Comparison of ENCODE assay signal across 18 cellular contexts in genomic region chr1:155269381-155269780, GRCh38. TPM values are rescaled to one million over a fixed set of nuclear protein-coding genes. Genes with fewer than 3 reads are reported as not detected.
DNase-seq lines count a peak whose midpoint lies in the region; TF ChIP-seq lines count a peak whose summit lies in the region.
"Had no signal": no experiment of that assay in that cellular context is flagged by ENCODE, and none has a peak within 500 bp of the region (broad histone marks: within the 10 kb centered on the region; RNA-seq: fewer than 3 reads in every experiment).

No MANE protein-coding gene starts in this region.

- peak overlapping the region; percentile 8 for H3K27ac Mint-ChIP-seq in activated T-cell treated with anti-CD3 and anti-CD28 coated beads, Interleukin-2, amount 50 U/mL, for 24 hours
- peak overlapping the region; percentile 34 for H3K27ac Mint-ChIP-seq in glutamatergic neuron (ENCODE audit: unreplicated experiment)
- H3K27ac Mint-ChIP-seq: CD4-positive, alpha-beta T cell; GM23338 had no signal

- no peak for TF ChIP-seq POLR2A in spleen (IDR thresholded peaks at IDR 0.05)
- TF ChIP-seq POLR2A in erythroblast (IDR thresholded peaks at IDR 0.05; ENCODE audit: low read length), result no peak

- H3K9me3 Mint-ChIP-seq in activated T-cell treated with anti-CD3 and anti-CD28 coated beads, Interleukin-2, amount 50 U/mL, for 24 hours, result no peaks in the 10 kb centered on the region
- peaks cover 9% of the 10 kb centered on the region for H3K9me3 Mint-ChIP-seq in glutamatergic neuron (ENCODE audit: unreplicated experiment)
- H3K9me3 Mint-ChIP-seq: CD4-positive, alpha-beta T cell; GM23338 had no signal

- H3K4me1 ChIP-seq in adipocyte (ENCODE audit: control insufficient read depth, insufficient read depth, low read length) (peaks cover 14% of the 10 kb centered on the region), spleen (peaks cover 11 to 37% (median 31%) of the 10 kb centered on the region in 6 donors)

- peaks cover 28% of the 10 kb centered on the region for H3K4me1 Mint-ChIP-seq in activated T-cell treated with anti-CD3 and anti-CD28 coated beads, Interleukin-2, amount 50 U/mL, for 24 hours (ENCODE audit: low read depth)
- peaks cover 11% of the 10 kb centered on the region for H3K4me1 Mint-ChIP-seq in glutamatergic neuron (ENCODE audit: low read depth, unreplicated experiment)

- peak overlapping the region; percentile 34 for H3K9ac ChIP-seq in adipocyte (ENCODE audit: low read length)

- H3K27me3 ChIP-seq in adipocyte (replicated peaks; ENCODE audit: control insufficient read depth, insufficient read depth, low read length), result no peaks in the 10 kb centered on the region
- no peaks in the 10 kb centered on the region for H3K27me3 ChIP-seq in spleen (replicated peaks in 1 of 7)

- H3K27me3 Mint-ChIP-seq in activated T-cell treated with anti-CD3 and anti-CD28 coated beads, Interleukin-2, amount 50 U/mL, for 24 hours, result no peaks in the 10 kb centered on the region
- peaks cover 8% of the 10 kb centered on the region for H3K27me3 Mint-ChIP-seq in glutamatergic neuron (ENCODE audit: unreplicated experiment)
- H3K27me3 Mint-ChIP-seq: CD4-positive, alpha-beta T cell had no signal

- 93 to 98% (median 95%) methylated on average over 21 of the region's 21 CpGs for WGBS in spleen, 5 donors

- H3K36me3 Mint-ChIP-seq in activated T-cell treated with anti-CD3 and anti-CD28 coated beads, Interleukin-2, amount 50 U/mL, for 24 hours (ENCODE audit: low read depth), result peaks cover 82% of the 10 kb centered on the region
- no peaks in the 10 kb centered on the region for H3K36me3 Mint-ChIP-seq in glutamatergic neuron (ENCODE audit: unreplicated experiment)

- H3K4me3 Mint-ChIP-seq in activated T-cell treated with anti-CD3 and anti-CD28 coated beads, Interleukin-2, amount 50 U/mL, for 24 hours, result no peak overlapping the region
- H3K4me3 Mint-ChIP-seq in glutamatergic neuron (ENCODE audit: unreplicated experiment), result no peak overlapping the region
- H3K4me3 Mint-ChIP-seq: CD4-positive, alpha-beta T cell; GM23338 had no signal

- H3K9me3 ChIP-seq in adipocyte (ENCODE audit: control insufficient read depth, low read length) (no peaks in the 10 kb centered on the region), spleen (no peaks in the 10 kb centered on the region)
- H3K9me3 ChIP-seq: A549, Caco-2 had no signal

- TF ChIP-seq CTCF in glutamatergic neuron (IDR thresholded peaks at IDR 0.05; ENCODE audit: partially characterized antibody, unreplicated experiment), result no peak
- no peak for TF ChIP-seq CTCF in spleen (IDR thresholded peaks at IDR 0.05 in 8 of 11, conservative IDR thresholded peaks at IDR 0.05 in 3 of 11)

- no peak for DNase-seq in activated T-cell treated with anti-CD3 and anti-CD28 coated beads, Interleukin-2, amount 50 U/mL, for 24 hours
- DNase-seq in activated T-cell treated with anti-CD3 and anti-CD28 coated beads for 4 hours (no peak), adipocyte (ENCODE audit: low read depth) (no peak), glutamatergic neuron (no peak), spleen (peak; percentile 55), erythroblast (lab: John Stamatoyannopoulos, UW) (no peak), NCI-H226 (no peak)
- DNase-seq in stimulated activated naive CD4-positive, alpha-beta T cell treated with Interleukin-2 at 50 U/mL for 16 hours (lab: John Stamatoyannopoulos, UW), result no peak
- DNase-seq: AML-193; Caco-2; CD4-positive, alpha-beta T cell; GDM1; HCEC 1CT had no signal

- H3K27ac ChIP-seq in spleen, result no peak overlapping the region
- H3K27ac ChIP-seq: 22Rv1, A549, C4-2B had no signal

- no peak overlapping the region for H3K4me3 ChIP-seq in adipocyte (ENCODE audit: low read length)
- no peak overlapping the region for H3K4me3 ChIP-seq in spleen
- H3K4me3 ChIP-seq: A549, GM23338 had no signal

- intact Hi-C loops in spleen (cut with DNase I; ENCODE audit: low total_unique reads), result no loop called here

- H3K36me3 ChIP-seq in adipocyte (ENCODE audit: control insufficient read depth, insufficient read depth, low read length, severe bottlenecking) (peaks cover 68% of the 10 kb centered on the region), spleen (peaks cover 15 to 77% (median 68%) of the 10 kb centered on the region in 6 donors)

RNA-seq across cellular contexts. Expression of gene CLK2, which starts 3.9 kb away (rescaled TPM):
- total RNA-seq in glutamatergic neuron (ENCODE audit: unreplicated experiment) (74.8 TPM), spleen (10 to 100 TPM; 61.0 to 89.9 (median 71.8) TPM)
- 10 to 100 TPM; 38.6 to 82.0 (median 77.4) TPM for polyA plus RNA-seq in spleen

RNA-seq across cellular contexts. Expression of gene SCAMP3, which starts 7.2 kb away (rescaled TPM):
- total RNA-seq in glutamatergic neuron (ENCODE audit: unreplicated experiment), result 65.8 TPM
- total RNA-seq in spleen, result 10 to 100 TPM; 46.5 to 52.4 (median 49.8) TPM
- polyA plus RNA-seq in spleen, result 10 to 100 TPM; 51.8 to 59.9 (median 53.2) TPM

RNA-seq across cellular contexts. Expression of gene HCN3, which starts 7.9 kb away (rescaled TPM):
- total RNA-seq in glutamatergic neuron (ENCODE audit: unreplicated experiment), result 30.5 TPM
- 1 to 10 TPM in 6 of 7 donors, under 1 TPM in 1; 0.65 to 3.3 (median 1.9) TPM for total RNA-seq in spleen
- 1 to 10 TPM in 2 of 3 donors, under 1 TPM in 1; 0.89 to 1.6 (median 1.4) TPM for polyA plus RNA-seq in spleen

RNA-seq across cellular contexts. Expression of gene ENTREP3, which starts 14.1 kb away (rescaled TPM):
- total RNA-seq in glutamatergic neuron (ENCODE audit: unreplicated experiment) (51.2 TPM), spleen (10 to 100 TPM in 6 of 7 donors, 1 to 10 TPM in 1; 9.9 to 19.3 (median 15.6) TPM)
- 10 to 100 TPM in 1 of 3 donors, 1 to 10 TPM in 2; 6.5 to 13.2 (median 9.4) TPM for polyA plus RNA-seq in spleen

RNA-seq across cellular contexts. Expression of gene PKLR, which starts 31.9 kb away (rescaled TPM):
- total RNA-seq in glutamatergic neuron (ENCODE audit: unreplicated experiment) (not detected), spleen (under 1 TPM in 4 of 7 donors, not detected in 3; 0.22 to 0.74 (median 0.43) TPM)
- under 1 TPM in 1 of 3 donors, not detected in 2; 0.04 TPM for polyA plus RNA-seq in spleen
- total RNA-seq: Caco-2; CD4-positive, alpha-beta T cell; Daoy had no signal
